Comparison of ENCODE assay signal across 23 cellular contexts in the genomic region with DNA sequence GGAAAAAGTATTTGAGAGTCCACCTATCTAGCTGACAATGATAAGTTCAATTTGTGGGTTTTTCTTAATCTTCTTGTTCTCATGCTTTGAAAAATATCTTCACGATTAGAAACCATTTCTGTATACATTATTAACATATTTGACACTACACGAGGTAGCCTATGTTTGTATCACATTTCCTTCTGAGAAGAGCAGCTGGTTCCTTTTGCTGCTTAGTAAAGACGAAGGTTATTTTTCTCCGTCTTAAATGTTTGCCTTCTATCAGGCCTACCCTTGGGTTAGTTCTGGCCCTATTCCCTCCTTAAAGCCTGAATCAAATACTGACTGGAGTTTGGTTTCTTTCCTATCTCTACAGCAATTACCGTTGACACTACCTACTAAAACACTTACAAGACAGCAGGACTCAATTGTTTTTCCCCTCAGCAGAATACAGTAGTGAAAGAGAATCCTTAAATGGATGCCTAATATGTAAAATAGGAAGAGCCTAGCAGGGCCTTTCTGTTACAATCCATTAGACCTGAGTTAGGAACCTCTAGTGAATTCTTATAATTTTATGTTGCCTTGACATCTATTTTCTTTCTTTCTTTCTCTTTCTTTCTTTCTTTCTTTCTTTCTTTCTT.
"Had no signal": no experiment of that assay in that cellular context is flagged by ENCODE, and none has a peak within 500 bp of the region (broad histone marks: within the 10 kb centered on the region; RNA-seq: fewer than 3 reads in every experiment).

No MANE protein-coding gene starts in this region.

- H3K9me3 ChIP-seq: gastrocnemius medialis, lower lobe of right lung, mucosa of descending colon, prostate gland, right atrium auricular region, sigmoid colon, thoracic aorta had no signal

- H3K27ac ChIP-seq: dorsolateral prefrontal cortex, gastrocnemius medialis, lower lobe of right lung, prostate gland, right atrium auricular region, sigmoid colon, thoracic aorta, tibial nerve, upper lobe of left lung had no signal

- ATAC-seq: gastrocnemius medialis; left ventricle myocardium superior; lower lobe of right lung; mucosa of descending colon; natural killer cell treated with Interleukin-12 subunit alpha and Interleukin-12 subunit beta and Interleukin-15 and Interleukin-18, amount 100 ng/mL, for 72 hours; stimulated activated memory B cell treated with anti-CD40 and anti-IgM and Interleukin-4, amounts not matched to agents 10 μg/mL and 1 μg/mL and 100 μg/mL, for 72 hours; stimulated activated naive CD8-positive, alpha-beta T cell treated with anti-CD3 and anti-CD28 coated beads, Interleukin-15, Interleukin-2, amounts not matched to agents 100 U/mL and 50 U/mL, for 24 hours had no signal

- H3K36me3 Mint-ChIP-seq: immature natural killer cell; mesothelial cell of epicardium; naive B cell; natural killer cell treated with Interleukin-12 subunit alpha and Interleukin-12 subunit beta and Interleukin-15 and Interleukin-18, amount 100 ng/mL, for 72 hours; stimulated activated memory B cell treated with anti-CD40 and anti-IgM and Interleukin-4, amounts not matched to agents 10 μg/mL and 1 μg/mL and 100 μg/mL, for 72 hours had no signal

- H3K36me3 ChIP-seq: gastrocnemius medialis, lower lobe of right lung, prostate gland, right atrium auricular region, sigmoid colon, thoracic aorta, tibial nerve, upper lobe of left lung had no signal

- H3K4me3 ChIP-seq: dorsolateral prefrontal cortex, gastrocnemius medialis, lower lobe of right lung, mucosa of descending colon, prostate gland, right atrium auricular region, sigmoid colon, thoracic aorta, tibial nerve, upper lobe of left lung had no signal

- H3K4me3 Mint-ChIP-seq: immature natural killer cell; mesothelial cell of epicardium; naive B cell; natural killer cell treated with Interleukin-12 subunit alpha and Interleukin-12 subunit beta and Interleukin-15 and Interleukin-18, amount 100 ng/mL, for 72 hours; stimulated activated memory B cell treated with anti-CD40 and anti-IgM and Interleukin-4, amounts not matched to agents 10 μg/mL and 1 μg/mL and 100 μg/mL, for 72 hours had no signal

- H3K4me1 Mint-ChIP-seq: immature natural killer cell; naive B cell; stimulated activated memory B cell treated with anti-CD40 and anti-IgM and Interleukin-4, amounts not matched to agents 10 μg/mL and 1 μg/mL and 100 μg/mL, for 72 hours had no signal

- H3K27me3 ChIP-seq: dorsolateral prefrontal cortex, gastrocnemius medialis, right atrium auricular region, sigmoid colon, tibial nerve, upper lobe of left lung had no signal

- H3K27ac Mint-ChIP-seq: immature natural killer cell; mesothelial cell of epicardium; naive B cell; natural killer cell treated with Interleukin-12 subunit alpha and Interleukin-12 subunit beta and Interleukin-15 and Interleukin-18, amount 100 ng/mL, for 72 hours; stimulated activated memory B cell treated with anti-CD40 and anti-IgM and Interleukin-4, amounts not matched to agents 10 μg/mL and 1 μg/mL and 100 μg/mL, for 72 hours had no signal

- H3K4me1 ChIP-seq: gastrocnemius medialis, lower lobe of right lung, prostate gland, right atrium auricular region, sigmoid colon, upper lobe of left lung had no signal

- H3K27me3 Mint-ChIP-seq: stimulated activated memory B cell treated with anti-CD40 and anti-IgM and Interleukin-4, amounts not matched to agents 10 μg/mL and 1 μg/mL and 100 μg/mL, for 72 hours had no signal

- DNase-seq: dorsolateral prefrontal cortex; effector CD4-positive, alpha-beta T cell; foreskin fibroblast; gastrocnemius medialis; head of caudate nucleus; immature natural killer cell; left ventricle myocardium superior; lower lobe of right lung; mucosa of descending colon; naive B cell; nucleus accumbens; sigmoid colon; stimulated activated CD4-positive, alpha-beta T cell treated with anti-CD3 and anti-CD28 coated beads, Interleukin-2, amount 100 ng/mL, for 24 hours; stimulated activated CD4-positive, alpha-beta T cell treated with anti-CD3 and anti-CD28 coated beads, Interleukin-4, amount 100 ng/mL, for 24 hours; stimulated activated naive CD8-positive, alpha-beta T cell treated with anti-CD3 and anti-CD28 coated beads, Interleukin-15, Interleukin-2, amounts not matched to agents 100 U/mL and 50 U/mL, for 24 hours; upper lobe of left lung had no signal
